In genomic region chr6:28871335-28872156, GRCh38 we compare ENCODE assay signal across 14 cellular contexts. TPM values are rescaled to one million over a fixed set of nuclear protein-coding genes. Genes with fewer than 3 reads are reported as not detected.
DNase-seq lines count a peak whose midpoint lies in the region; FAIRE-seq and TF ChIP-seq lines count a peak whose summit lies in the region.
"Had no signal": no experiment of that assay in that cellular context is flagged by ENCODE, and none has a peak within 500 bp of the region (broad histone marks: within the 10 kb centered on the region; RNA-seq: fewer than 3 reads in every experiment).

No MANE protein-coding gene starts in this region.

- H2BK20ac ChIP-seq in H9 (ENCODE audit: low read depth, low read length, poor library complexity, severe bottlenecking) (peak overlapping the region; percentile 76), H1 (ENCODE audit: low read length) (0 out of 2 replicates have a peak overlapping the region, but pooled peaks have one; percentile 37)

- H3K4ac ChIP-seq in H9 (ENCODE audit: low read depth, low read length) (no peak overlapping the region), H1 (replicated peaks; ENCODE audit: insufficient read length, low read depth, low read length) (no peak overlapping the region)

- TF ChIP-seq RAD21 in H1 (IDR thresholded peaks at IDR 0.05 in 1 of 2, conservative IDR thresholded peaks at IDR 0.05 in 1 of 2; ENCODE audit: low read depth in 2 of 2, low read length in 2 of 2) = no peak

- H3K36me3 ChIP-seq in HUES6 (ENCODE audit: control insufficient read depth, insufficient read depth, low read length) (no peaks in the 10 kb centered on the region), H1 (ENCODE audit: control insufficient read depth in 2 of 4, insufficient read depth in 4 of 4, low read length in 3 of 4) (no peaks in the 10 kb centered on the region), osteoblast (ENCODE audit: insufficient read depth, low read length) (no peaks in the 10 kb centered on the region), SJCRH30 (no peaks in the 10 kb centered on the region)
- H3K36me3 ChIP-seq: BE2C, HAP-1 had no signal

- TF ChIP-seq EP300 in H1 (IDR thresholded peaks at IDR 0.05; ENCODE audit: borderline replicate concordance in 1 of 2, low read depth in 2 of 2, low read length in 2 of 2) = no peak

- H3K4me1 Mint-ChIP-seq in H9 = peaks cover 18 to 26% of the 10 kb centered on the region in 2 experiments

- H4K20me1 ChIP-seq in H9 (ENCODE audit: control insufficient read depth, insufficient read depth, insufficient read length) = no peaks in the 10 kb centered on the region
- H4K20me1 ChIP-seq in H1 (replicated peaks in 1 of 2; ENCODE audit: control insufficient read depth in 1 of 2, insufficient read depth in 2 of 2, low read length in 2 of 2) = no peaks in the 10 kb centered on the region
- H4K20me1 ChIP-seq in osteoblast (ENCODE audit: insufficient read depth, low read length) = no peaks in the 10 kb centered on the region

- no peak overlapping the region for H3K4me3 Mint-ChIP-seq in H9
- H3K4me3 Mint-ChIP-seq: CD4-positive, alpha-beta memory T cell had no signal

- FAIRE-seq in H1 (lab: Jason Lieb, UNC) = no peak
- FAIRE-seq: A549, GM12891 had no signal

- H3K36me3 Mint-ChIP-seq in H9 (ENCODE audit: insufficient read depth in 1 of 3, low read depth in 3 of 3) = peaks cover 0 to 9% (median 5%) of the 10 kb centered on the region in 3 experiments; a peak in 2 of 7 replicates

- H3K9me3 Mint-ChIP-seq in H9 = peaks cover 0 to 8% of the 10 kb centered on the region in 2 experiments
- H3K9me3 Mint-ChIP-seq: CD4-positive, alpha-beta memory T cell had no signal

- H4K5ac ChIP-seq in H9 (ENCODE audit: insufficient read length, low read depth, low read length) (no peak overlapping the region), H1 (ENCODE audit: insufficient read length, low read depth, low read length) (no peak overlapping the region)

- H2AK5ac ChIP-seq in H9 (ENCODE audit: insufficient read length, low read length) = peak overlapping the region; percentile 41
- H2AK5ac ChIP-seq in H1 (ENCODE audit: low read depth, low read length) = no peak overlapping the region

- no CpG with 5 or more reads among the region's 13 CpGs for WGBS in H9 (ENCODE audit: extremely low coverage, insufficient read length, low lambda C conversion rate)
- 93% methylated on average over 13 of the region's 13 CpGs; no CpG with 5 or more reads in 1 of the 2 experiments for WGBS in H1 (ENCODE audit: extremely low coverage in 1 of 2, insufficient coverage in 1 of 2, insufficient read length in 1 of 2, insufficient replicate concordance in 2 of 2, low coverage in 1 of 2, low lambda C conversion rate in 2 of 2, missing lambda C conversion rate in 1 of 2), 2 experiments

- peak overlapping the region; percentile 26 for H2BK120ac ChIP-seq in H9 (ENCODE audit: low read depth, low read length, poor library complexity, severe bottlenecking)
- peak overlapping the region; percentile 34 for H2BK120ac ChIP-seq in H1 (replicated peaks; ENCODE audit: low read depth, low read length)

- H3K56ac ChIP-seq in H9 (ENCODE audit: insufficient read length, low read depth, low read length) (no peak overlapping the region), H1 (replicated peaks; ENCODE audit: insufficient read length, low read depth, low read length) (no peak overlapping the region)

- H3K9me3 ChIP-seq in H9 (ENCODE audit: control insufficient read depth, low read depth, low read length) = no peaks in the 10 kb centered on the region
- H3K9me3 ChIP-seq in HUES6 (ENCODE audit: control insufficient read depth, insufficient read depth, low read depth, low read length) = peaks cover 12% of the 10 kb centered on the region
- peaks cover 0 to 4% of the 10 kb centered on the region in 2 experiments; a peak in 2 of 4 replicates for H3K9me3 ChIP-seq in H1 (ENCODE audit: insufficient read depth in 2 of 2, low read depth in 1 of 2, low read length in 1 of 2)
- H3K9me3 ChIP-seq in osteoblast (ENCODE audit: low read depth, low read length) = no peaks in the 10 kb centered on the region
- no peaks in the 10 kb centered on the region for H3K9me3 ChIP-seq in SJCRH30 (replicated peaks)
- H3K9me3 ChIP-seq: A549, BE2C, HAP-1 had no signal

- no peaks in the 10 kb centered on the region for H3K27me3 Mint-ChIP-seq in H9 (ENCODE audit: low read depth)

- CTCF ChIA-PET in H1 (lab: Charles Lee; ENCODE audit: partially characterized antibody) = interaction anchor here (0.9 to 1.4 kb wide), 4 partner anchors 23 to 144 kb away, joined by 3 to 4 read pairs (median 4); no protein-coding TSS in a partner anchor

- H3K23me2 ChIP-seq in H9 (ENCODE audit: insufficient read length, low read depth, low read length, poor library complexity, severe bottlenecking) = peaks cover 3% of the 10 kb centered on the region
- peaks cover 3% of the 10 kb centered on the region; the same call in 1 of the 2 replicates for H3K23me2 ChIP-seq in H1 (ENCODE audit: low read depth, low read length)

- H3K27me3 ChIP-seq in H9 (ENCODE audit: insufficient read depth, low read length) = no peaks in the 10 kb centered on the region
- H3K27me3 ChIP-seq in HUES6 (ENCODE audit: control insufficient read depth, insufficient read depth, low read length) = no peaks in the 10 kb centered on the region
- H3K27me3 ChIP-seq in H1 (replicated peaks in 1 of 4; ENCODE audit: control insufficient read depth in 3 of 4, extremely low read depth in 1 of 4, insufficient read depth in 3 of 4, low read length in 3 of 4) = no peaks in the 10 kb centered on the region
- peaks cover 4% of the 10 kb centered on the region for H3K27me3 ChIP-seq in osteoblast (ENCODE audit: insufficient read depth, low read length)
- H3K27me3 ChIP-seq in SJCRH30 = no peaks in the 10 kb centered on the region
- H3K27me3 ChIP-seq: BE2C had no signal

- H3K9ac ChIP-seq in H9 (ENCODE audit: extremely low read depth, insufficient read length, low read length) (no peak overlapping the region), HUES6 (ENCODE audit: low read length) (no peak overlapping the region), H1 (replicated peaks in 1 of 4; ENCODE audit: extremely low read depth in 1 of 4, low read depth in 3 of 4, low read length in 3 of 4) (no peak overlapping the region)
- H3K9ac ChIP-seq: GM23248 had no signal

- H3T11ph ChIP-seq in H9 (ENCODE audit: low read length) = no peak overlapping the region

- no peaks in the 10 kb centered on the region for H3K79me2 ChIP-seq in H9 (ENCODE audit: insufficient read depth, low read length)
- no peaks in the 10 kb centered on the region for H3K79me2 ChIP-seq in H1 (ENCODE audit: control insufficient read depth in 1 of 2, insufficient read depth in 2 of 2, low read length in 2 of 2)
- H3K79me2 ChIP-seq in osteoblast (ENCODE audit: insufficient read depth, low read length) = no peaks in the 10 kb centered on the region

- H2AFZ ChIP-seq in H9 (ENCODE audit: low read length) (no peak overlapping the region), H1 (ENCODE audit: low read length) (no peak overlapping the region), osteoblast (ENCODE audit: low read length) (no peak overlapping the region)
- H2AFZ ChIP-seq: GM23248 had no signal

- no peak for TF ChIP-seq CTCF in H9 (conservative IDR thresholded peaks at IDR 0.05)
- TF ChIP-seq CTCF in H1 (IDR thresholded peaks at IDR 0.05; ENCODE audit: control extremely low read depth in 1 of 3, insufficient read depth in 1 of 3, low read depth in 1 of 3, low read length in 3 of 3) = no peak
- no peak for TF ChIP-seq CTCF in osteoblast (IDR thresholded peaks at IDR 0.05; ENCODE audit: extremely low read depth, low read depth, low read length)

- H4K8ac ChIP-seq in H9 (replicated peaks; ENCODE audit: insufficient read length, low read depth, low read length) = no peak overlapping the region
- H4K8ac ChIP-seq in H1 (ENCODE audit: extremely low read depth, insufficient read depth, low read length) = no peak overlapping the region

- H3K4me3 ChIP-seq in HUES6 (ENCODE audit: low read depth, low read length) = no peak overlapping the region
- no peak overlapping the region for H3K4me3 ChIP-seq in H1 (ENCODE audit: extremely low read depth in 1 of 4, insufficient read depth in 2 of 4, low read depth in 3 of 4, low read length in 4 of 4)
- H3K4me3 ChIP-seq in osteoblast (ENCODE audit: insufficient read depth, low read length) = no peak overlapping the region
- H3K4me3 ChIP-seq in SJCRH30 = no peak overlapping the region
- H3K4me3 ChIP-seq: A549, GM23248, HAP-1 had no signal

- no peaks in the 10 kb centered on the region for H3K79me1 ChIP-seq in H9 (ENCODE audit: insufficient read depth, low read depth, low read length, poor library complexity, severe bottlenecking)
- H3K79me1 ChIP-seq in H1 (ENCODE audit: low read depth, low read length) = no peaks in the 10 kb centered on the region

- TF ChIP-seq POLR2A in H1 (IDR thresholded peaks at IDR 0.05; ENCODE audit: control extremely low read depth in 1 of 2, low read depth in 2 of 2, low read length in 2 of 2) = no peak; a peak in 1 of 3 replicates

- H3K14ac ChIP-seq in H9 (ENCODE audit: insufficient read depth, low read length) (no peak overlapping the region), H1 (ENCODE audit: insufficient read length) (no peak overlapping the region)

- H3K27ac Mint-ChIP-seq in H9 = peak overlapping the region in 2 of 3 experiments; percentile 20 to 60; a peak in 1 of 7 replicates
- H3K27ac Mint-ChIP-seq: CD4-positive, alpha-beta memory T cell had no signal

- H3K4me1 ChIP-seq in H9 (ENCODE audit: insufficient read depth, low read length) (peaks cover 11% of the 10 kb centered on the region; the same call in 1 of the 2 replicates), HUES6 (ENCODE audit: control insufficient read depth, insufficient read depth, low read length) (peaks cover 12% of the 10 kb centered on the region), H1 (replicated peaks in 1 of 4; ENCODE audit: control insufficient read depth in 3 of 4, insufficient read depth in 4 of 4, low read length in 3 of 4) (peaks cover 0 to 5% (median 3%) of the 10 kb centered on the region in 4 experiments; a peak in 5 of 7 replicates), osteoblast (ENCODE audit: insufficient read depth, low read length) (no peaks in the 10 kb centered on the region), SJCRH30 (no peaks in the 10 kb centered on the region)
- H3K4me1 ChIP-seq: A549, BE2C had no signal

- H3K27ac ChIP-seq in H9 (ENCODE audit: insufficient read length, low read depth, low read length) (no peak overlapping the region), HUES6 (ENCODE audit: low read depth, low read length) (peak overlapping the region; percentile 53; the same call in 1 of the 2 replicates), H1 (ENCODE audit: low read depth, low read length) (no peak overlapping the region), osteoblast (ENCODE audit: low read depth, low read length) (no peak overlapping the region), SJCRH30 (no peak overlapping the region)
- H3K27ac ChIP-seq: A549, C4-2B, GM23248 had no signal

- H3K4me2 ChIP-seq in H9 (ENCODE audit: insufficient read depth, insufficient read length, low read length) (no peak overlapping the region), H1 (ENCODE audit: insufficient read depth in 1 of 2, low read depth in 2 of 2, low read length in 2 of 2) (no peak overlapping the region), osteoblast (ENCODE audit: insufficient read depth, low read length) (no peak overlapping the region)
- H3K4me2 ChIP-seq: A549 had no signal

- H3K23ac ChIP-seq in H9 (ENCODE audit: insufficient read length, low read depth, low read length) (no peak overlapping the region), H1 (ENCODE audit: insufficient read length) (no peak overlapping the region)

- POLR2A ChIA-PET in H1 (lab: Charles Lee; ENCODE audit: partially characterized antibody) = interaction anchor here (0.8 to 2.0 kb wide), 11 partner anchors 8 to 1011 kb away, joined by 3 to 7 read pairs (median 5); partner anchors contain the start of gene TRIM27

- H2BK12ac ChIP-seq in H9 (ENCODE audit: insufficient read length, low read depth, low read length) (no peak overlapping the region), H1 (ENCODE audit: low read depth, low read length) (no peak overlapping the region)

- H2BK15ac ChIP-seq in H9 (ENCODE audit: low read depth, low read length) (no peak overlapping the region), H1 (ENCODE audit: low read length) (0 out of 2 replicates have a peak overlapping the region, but pooled peaks have one; percentile 5)

- DNase-seq in H9 (no peak), H1 (ENCODE audit: low read depth in 1 of 2, low spot score in 2 of 2) (no peak), osteoblast (ENCODE audit: insufficient read length, low spot score, missing footprints) (peak; percentile 76), SJCRH30 (no peak), NCI-H2227 (lab: John Stamatoyannopoulos, UW; ENCODE audit: unreplicated experiment) (no peak)
- DNase-seq: CD4-positive, alpha-beta memory T cell; DMS79; GM23248 had no signal

- H2BK5ac ChIP-seq in H9 (ENCODE audit: insufficient read length, low read length) (no peak overlapping the region), H1 (ENCODE audit: low read depth, low read length) (peak overlapping the region; percentile 64; the same call in 1 of the 2 replicates)

- H4K91ac ChIP-seq in H9 (ENCODE audit: insufficient read length, low read depth, low read length) (no peak overlapping the region), H1 (replicated peaks; ENCODE audit: insufficient read length, low read length) (peak overlapping the region; percentile 35)

- H3K18ac ChIP-seq in H9 (ENCODE audit: insufficient read length, low read depth, low read length) (no peak overlapping the region), H1 (ENCODE audit: extremely low read depth, low read length) (0 out of 2 replicates have a peak overlapping the region, but pooled peaks have one; percentile 2)

RNA-seq across cellular contexts. Expression of gene TRIM27, which starts 52.2 kb away (rescaled TPM):
- total RNA-seq in H9 (2021) = 93.1 and 98.2 TPM in 2 replicates
- total RNA-seq in H1 (2021; fragmentation: NEBNext Ultra II Directional; extraction: Animal tissue kit (Norgen Biotek cat#: 25700)) = 76.4 and 78.9 TPM in 2 replicates
- 61.2 and 85.9 TPM in 2 replicates for polyA plus RNA-seq in H1 (2011; rRNA removed)
- 67.9 TPM for polyA plus RNA-seq in H1 (2011; cell fraction: cytosol; rRNA removed)
- polyA plus RNA-seq in H1 (2011; cell fraction: nucleus; rRNA removed) = 84.9 TPM
- 59.9 to 67.2 TPM (median 65.2 TPM) in 4 replicates for polyA plus RNA-seq in H1 (2012, experiment 1 of 2)
- polyA plus RNA-seq in H1 (2012, experiment 2 of 2) = 79.0 TPM
- 44.6 TPM for polyA plus RNA-seq in H1 (2013, experiment 1 of 2)
- 42.9 TPM for polyA plus RNA-seq in H1 (2013, experiment 2 of 2)
- 105 and 114 TPM in 2 replicates for polyA minus RNA-seq in H1 (2011; rRNA and poly(A)+ RNA removed)
- 70.7 TPM for polyA minus RNA-seq in H1 (2011; cell fraction: cytosol; rRNA and poly(A)+ RNA removed)
- 92.8 TPM for polyA minus RNA-seq in H1 (2011; cell fraction: nucleus; rRNA and poly(A)+ RNA removed)
- 53.6 and 63.6 TPM in 2 replicates for total RNA-seq in osteoblast
- 48.2 and 52.8 TPM in 2 replicates for total RNA-seq in SJCRH30 (2014; rRNA removed; shearing (Covaris generic))
